Comparison of ENCODE assay signal across 1 cellular context in genomic region chr2:161139098-161139987, GRCh38.
TF ChIP-seq lines count a peak whose summit lies in the region.

No MANE protein-coding gene starts in this region.

TF ChIP-seq in GM12878, 131 proteins besides CTCF, POLR2A, EP300 and RAD21 (continued from another document):
- no peak for TF ChIP-seq POLR2AphosphoS2 (IDR thresholded peaks at IDR 0.05; ENCODE audit: low read depth, low read length)
- TF ChIP-seq GABPA (IDR thresholded peaks at IDR 0.05; ENCODE audit: low read depth) = no peak
- TF ChIP-seq BRCA1 (IDR thresholded peaks at IDR 0.05; ENCODE audit: low read depth, low read length) = no peak
- no peak for TF ChIP-seq SMC3 (IDR thresholded peaks at IDR 0.05; ENCODE audit: borderline replicate concordance, low read length)
- no peak for TF ChIP-seq HDAC6 (IDR thresholded peaks at IDR 0.05; ENCODE audit: unreplicated experiment)
- 0 out of 2 replicates have a peak, but pooled peaks have one; percentile 14 for TF ChIP-seq CREM (IDR thresholded peaks at IDR 0.05; ENCODE audit: low read depth)
- TF ChIP-seq RUNX3 (IDR thresholded peaks at IDR 0.05; ENCODE audit: low read length) = peak; percentile 94
- peak; percentile 44; the same call in 1 of the 2 replicates for TF ChIP-seq EED (IDR thresholded peaks at IDR 0.05; ENCODE audit: low read depth)
- TF ChIP-seq BCLAF1 (IDR thresholded peaks at IDR 0.05) = no peak
- TF ChIP-seq MYC (IDR thresholded peaks at IDR 0.05; ENCODE audit: insufficient read depth, insufficient read length, insufficient replicate concordance, low read length, severe bottlenecking) = no peak
